ENCODE assay signal across 16 cellular contexts in the genomic region with DNA sequence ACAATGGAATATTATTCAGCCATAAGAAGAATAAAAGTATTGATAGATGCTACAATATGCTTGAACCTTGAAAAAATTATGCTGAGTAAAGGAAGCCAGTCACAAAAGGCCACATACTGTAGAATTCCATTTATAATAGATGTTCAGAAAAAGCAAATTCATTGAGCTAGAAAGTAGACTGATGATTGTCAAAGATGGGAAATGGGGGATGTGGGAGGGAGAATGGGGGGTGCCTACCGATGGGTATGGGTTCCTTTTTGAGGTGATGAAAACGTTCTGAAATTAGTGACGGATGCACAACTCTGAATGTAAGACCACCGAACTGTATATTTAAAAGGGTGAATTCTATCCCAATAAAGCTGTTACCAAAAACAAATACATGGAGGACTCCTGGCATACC. TPM values are rescaled to one million over a fixed set of nuclear protein-coding genes. Genes with fewer than 3 reads are reported as not detected.
DNase-seq lines count a peak whose midpoint lies in the region; ATAC-seq and TF ChIP-seq lines count a peak whose summit lies in the region.
"Had no signal": no experiment of that assay in that cellular context is flagged by ENCODE, and none has a peak within 500 bp of the region (broad histone marks: within the 10 kb centered on the region; RNA-seq: fewer than 3 reads in every experiment).

No MANE protein-coding gene starts in this region.

- CTCF ChIA-PET in OCI-LY7 (lab: Charles Lee; ENCODE audit: unreplicated experiment) = no interaction called here

- TSS peak; percentile 12 for BruUV-seq in OCI-LY7 (replicated peaks; lab: Mats Ljungman, UMichigan)

- intact Hi-C loops in OCI-LY7 (cut with micrococcal nuclease; ENCODE audit: unreplicated experiment) = no loop called here

- H3K4me1 ChIP-seq in CD4-positive, CD25-positive, alpha-beta regulatory T cell (ENCODE audit: control insufficient read depth, insufficient read depth, low read length, poor library complexity, severe bottlenecking) = peaks cover 3% of the 10 kb centered on the region
- H3K4me1 ChIP-seq in OCI-LY7 (ENCODE audit: insufficient read depth, low read length, poor library complexity, severe bottlenecking) = no peaks in the 10 kb centered on the region
- H3K4me1 ChIP-seq: BLaER1 had no signal

- peaks cover 22% of the 10 kb centered on the region for H3K4me1 Mint-ChIP-seq in activated T-cell treated with anti-CD3 and anti-CD28 coated beads, Interleukin-2, amount 50 U/mL, for 72 hours (ENCODE audit: low read depth)
- peaks cover 10 to 46% (median 32%) of the 10 kb centered on the region in 4 donors for H3K4me1 Mint-ChIP-seq in CD4-positive, CD25-positive, alpha-beta regulatory T cell
- peaks cover 67% of the 10 kb centered on the region for H3K4me1 Mint-ChIP-seq in stimulated activated effector memory CD8-positive, alpha-beta T cell treated with anti-CD3 and anti-CD28 coated beads, Interleukin-12 subunit alpha, Interleukin-12 subunit beta, amount 100 ng/mL, for 72 hours

- H3K4me3 Mint-ChIP-seq in activated T-cell treated with anti-CD3 and anti-CD28 coated beads, Interleukin-2, amount 50 U/mL, for 72 hours = no peak overlapping the region
- H3K4me3 Mint-ChIP-seq in CD4-positive, CD25-positive, alpha-beta regulatory T cell = no peak overlapping the region
- H3K4me3 Mint-ChIP-seq in stimulated activated effector memory CD8-positive, alpha-beta T cell treated with anti-CD3 and anti-CD28 coated beads, Interleukin-12 subunit alpha, Interleukin-12 subunit beta, amount 100 ng/mL, for 72 hours = no peak overlapping the region
- H3K4me3 Mint-ChIP-seq: CD14-positive monocyte; CD8-positive, alpha-beta T cell; H9 had no signal

- POLR2A ChIA-PET in OCI-LY7 (lab: Charles Lee) = no interaction called here

- no peaks in the 10 kb centered on the region for H4K20me1 ChIP-seq in OCI-LY7 (ENCODE audit: insufficient read depth, low read length)

- H3K27ac Mint-ChIP-seq in activated T-cell treated with anti-CD3 and anti-CD28 coated beads, Interleukin-2, amount 50 U/mL, for 72 hours = peak overlapping the region; percentile 5
- H3K27ac Mint-ChIP-seq in CD4-positive, CD25-positive, alpha-beta regulatory T cell = no peak overlapping the region
- peak overlapping the region; percentile 68 for H3K27ac Mint-ChIP-seq in stimulated activated effector memory CD8-positive, alpha-beta T cell treated with anti-CD3 and anti-CD28 coated beads, Interleukin-12 subunit alpha, Interleukin-12 subunit beta, amount 100 ng/mL, for 72 hours
- H3K27ac Mint-ChIP-seq: CD14-positive monocyte, H9 had no signal

- no peaks in the 10 kb centered on the region for H3K9me2 ChIP-seq in OCI-LY7 (ENCODE audit: insufficient read depth, low read length)

- no peak overlapping the region for H3K4me2 ChIP-seq in OCI-LY7 (ENCODE audit: low read length)
- H3K4me2 ChIP-seq: BLaER1 had no signal

- no peak overlapping the region for H2AFZ ChIP-seq in OCI-LY7 (ENCODE audit: low read length)

- ATAC-seq in activated T-cell treated with anti-CD3 and anti-CD28 coated beads, Interleukin-2, amount 50 U/mL, for 72 hours (replicated peaks in 1 of 2) = no peak
- ATAC-seq in CD4-positive, CD25-positive, alpha-beta regulatory T cell (ENCODE audit: low read depth in 2 of 2) = no peak
- no peak for ATAC-seq in stimulated activated effector memory CD8-positive, alpha-beta T cell treated with anti-CD3 and anti-CD28 coated beads, Interleukin-12 subunit alpha, Interleukin-12 subunit beta, amount 100 ng/mL, for 72 hours
- ATAC-seq: CD8-positive, alpha-beta T cell had no signal

- no peak overlapping the region for H3K4me3 ChIP-seq in CD4-positive, CD25-positive, alpha-beta regulatory T cell (ENCODE audit: low read depth, low read length)
- no peak overlapping the region for H3K4me3 ChIP-seq in OCI-LY7 (ENCODE audit: low read depth, low read length, poor library complexity, severe bottlenecking)
- H3K4me3 ChIP-seq: BLaER1 had no signal

- H3K79me2 ChIP-seq in OCI-LY7 (ENCODE audit: insufficient read depth, low read depth, low read length) = peaks cover 38% of the 10 kb centered on the region; the same call in 1 of the 2 replicates

- no peaks in the 10 kb centered on the region for H3K9me3 Mint-ChIP-seq in activated T-cell treated with anti-CD3 and anti-CD28 coated beads, Interleukin-2, amount 50 U/mL, for 72 hours
- H3K9me3 Mint-ChIP-seq in CD4-positive, CD25-positive, alpha-beta regulatory T cell = no peaks in the 10 kb centered on the region
- no peaks in the 10 kb centered on the region for H3K9me3 Mint-ChIP-seq in stimulated activated effector memory CD8-positive, alpha-beta T cell treated with anti-CD3 and anti-CD28 coated beads, Interleukin-12 subunit alpha, Interleukin-12 subunit beta, amount 100 ng/mL, for 72 hours
- H3K9me3 Mint-ChIP-seq: CD14-positive monocyte; CD8-positive, alpha-beta T cell; H9 had no signal

- no peaks in the 10 kb centered on the region for H3K9me3 ChIP-seq in CD4-positive, CD25-positive, alpha-beta regulatory T cell (ENCODE audit: control insufficient read depth in 2 of 2, low read length in 2 of 2)
- H3K9me3 ChIP-seq in OCI-LY7 (ENCODE audit: low read length) = no peaks in the 10 kb centered on the region
- H3K9me3 ChIP-seq: BLaER1 had no signal

- no peak for DNase-seq in activated T-cell treated with anti-CD3 and anti-CD28 coated beads, Interleukin-2, amount 50 U/mL, for 72 hours
- DNase-seq in activated T-cell treated with anti-CD3 and anti-CD28 coated beads, Interleukin-2, amount 50 U/mL, for 1 hour = no peak
- no peak for DNase-seq in CD4-positive, CD25-positive, alpha-beta regulatory T cell
- DNase-seq in OCI-LY7 (ENCODE audit: low spot score) (no peak), hypothalamus (lab: John Stamatoyannopoulos, UW) (no peak), NOMO-1 treated with dmso at 0.1 percent for 144 hours (lab: John Stamatoyannopoulos, UW; ENCODE audit: unreplicated experiment) (no peak)
- no peak for DNase-seq in stimulated activated effector memory CD8-positive, alpha-beta T cell treated with anti-CD3 and anti-CD28 coated beads, Interleukin-12 subunit alpha, Interleukin-12 subunit beta, amount 100 ng/mL, for 72 hours (ENCODE audit: low spot score in 2 of 2)
- DNase-seq: 8988T; CD8-positive, alpha-beta T cell; DMS 273 treated with DMSO at 0.1 percent for 48 hours; DMS53; DND-41; EL; H9 had no signal

- H3K36me3 Mint-ChIP-seq in activated T-cell treated with anti-CD3 and anti-CD28 coated beads, Interleukin-2, amount 50 U/mL, for 72 hours (ENCODE audit: insufficient read depth in 2 of 2) = peaks cover 7 to 26% of the 10 kb centered on the region in 2 donors
- H3K36me3 Mint-ChIP-seq in CD4-positive, CD25-positive, alpha-beta regulatory T cell = peaks cover 25% of the 10 kb centered on the region
- peaks cover 96% of the 10 kb centered on the region for H3K36me3 Mint-ChIP-seq in stimulated activated effector memory CD8-positive, alpha-beta T cell treated with anti-CD3 and anti-CD28 coated beads, Interleukin-12 subunit alpha, Interleukin-12 subunit beta, amount 100 ng/mL, for 72 hours

- no peak for TF ChIP-seq CTCF in OCI-LY7 (conservative IDR thresholded peaks at IDR 0.05; ENCODE audit: low read length)

- peaks cover 53% of the 10 kb centered on the region for H3K36me3 ChIP-seq in CD4-positive, CD25-positive, alpha-beta regulatory T cell (ENCODE audit: control insufficient read depth, insufficient read depth, low read length)
- H3K36me3 ChIP-seq in OCI-LY7 (ENCODE audit: insufficient read depth, low read length) = peaks cover 81% of the 10 kb centered on the region

- no peaks in the 10 kb centered on the region for H3K27me3 ChIP-seq in CD4-positive, CD25-positive, alpha-beta regulatory T cell (ENCODE audit: control insufficient read depth, insufficient read depth, low read length)
- H3K27me3 ChIP-seq: BLaER1 had no signal

- H3K27me3 Mint-ChIP-seq in activated T-cell treated with anti-CD3 and anti-CD28 coated beads, Interleukin-2, amount 50 U/mL, for 72 hours (ENCODE audit: low read depth) = no peaks in the 10 kb centered on the region
- no peaks in the 10 kb centered on the region for H3K27me3 Mint-ChIP-seq in CD4-positive, CD25-positive, alpha-beta regulatory T cell

- peak overlapping the region; percentile 2 for H3K27ac ChIP-seq in CD4-positive, CD25-positive, alpha-beta regulatory T cell (ENCODE audit: insufficient read depth, low read length, poor library complexity, severe bottlenecking)
- no peak overlapping the region for H3K27ac ChIP-seq in OCI-LY7 (ENCODE audit: low read depth, low read length, poor library complexity, severe bottlenecking)
- H3K27ac ChIP-seq: BLaER1 had no signal

RNA-seq across cellular contexts. Expression of gene UBE2V1, which starts 18.4 kb away (rescaled TPM):
- 100 to 1,000 TPM; 150 to 176 TPM for total RNA-seq in activated T-cell treated with anti-CD3 and anti-CD28 coated beads, Interleukin-2, amount 50 U/mL, for 72 hours
- total RNA-seq in CD4-positive, CD25-positive, alpha-beta regulatory T cell = 124 TPM
- 100 to 1,000 TPM; 115 to 130 (median 127) TPM for polyA plus RNA-seq in CD4-positive, CD25-positive, alpha-beta regulatory T cell
- total RNA-seq in OCI-LY7 (2014; rRNA removed; shearing (Covaris generic)) = 57.3 and 63.2 TPM in 2 replicates
- 143 and 161 TPM in 2 replicates for total RNA-seq in OCI-LY7 (2022)

RNA-seq across cellular contexts. Expression of gene PEDS1, which starts 59.0 kb away (rescaled TPM):
- total RNA-seq in activated T-cell treated with anti-CD3 and anti-CD28 coated beads, Interleukin-2, amount 50 U/mL, for 72 hours = 10 to 100 TPM; 14.4 to 17.9 TPM
- total RNA-seq in CD4-positive, CD25-positive, alpha-beta regulatory T cell = 26.4 TPM
- polyA plus RNA-seq in CD4-positive, CD25-positive, alpha-beta regulatory T cell = 10 to 100 TPM; 16.8 to 18.3 (median 17.8) TPM
- total RNA-seq in OCI-LY7 (2014; rRNA removed; shearing (Covaris generic)) = 12.0 and 25.9 TPM in 2 replicates
- total RNA-seq in OCI-LY7 (2022) = 19.5 and 22.0 TPM in 2 replicates

Comparison
In these comparisons a context has a peak if more than half of its experiments do, and no peak if none do; other contexts are left out.
1. H3K27ac Mint-ChIP-seq: peak in activated T-cell treated with anti-CD3 and anti-CD28 coated beads, Interleukin-2, amount 50 U/mL, for 72 hours (single experiment) and stimulated activated effector memory CD8-positive, alpha-beta T cell treated with anti-CD3 and anti-CD28 coated beads, Interleukin-12 subunit alpha, Interleukin-12 subunit beta, amount 100 ng/mL, for 72 hours (single experiment); none in CD4-positive, CD25-positive, alpha-beta regulatory T cell (0 of 3).